8 cellular contexts compared by ENCODE assay signal in the genomic region with DNA sequence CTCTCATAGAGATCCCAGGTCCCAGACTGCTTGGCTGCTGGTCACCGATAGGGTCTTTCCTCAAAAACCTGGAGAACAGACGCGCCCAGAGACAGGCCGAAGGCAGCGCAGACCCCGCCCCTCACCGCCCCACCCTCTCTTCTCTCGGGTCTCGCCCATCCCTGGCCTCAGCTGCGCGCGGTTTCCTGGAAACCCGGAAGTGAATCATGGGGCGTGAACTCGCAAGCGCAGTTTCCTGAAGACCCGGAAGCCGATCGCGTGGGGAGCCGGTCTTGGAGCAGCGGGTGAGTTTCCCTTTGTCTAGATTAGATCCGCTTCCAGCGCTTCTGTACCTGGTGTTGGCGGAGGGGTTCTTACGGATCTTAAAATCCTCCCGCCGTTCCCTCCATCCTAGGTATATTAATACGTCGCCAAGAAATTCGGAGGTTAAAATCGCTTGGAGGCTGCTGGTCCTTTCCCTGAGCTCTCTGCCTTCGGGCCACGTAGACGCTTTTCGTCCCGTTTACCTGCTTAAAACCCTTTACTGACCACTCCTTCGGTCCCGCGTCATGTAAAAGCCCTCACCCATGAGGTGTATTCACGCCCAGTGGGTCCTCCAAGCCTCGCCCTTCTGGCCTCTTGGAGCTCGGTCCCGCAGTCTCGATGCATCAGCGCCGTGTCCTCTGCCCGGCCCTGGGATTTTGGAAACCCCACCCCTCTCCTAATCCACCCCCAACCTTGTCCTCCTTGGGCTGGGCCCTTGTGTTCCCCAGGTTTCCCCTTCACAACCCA. TPM values are rescaled to one million over a fixed set of nuclear protein-coding genes. Genes with fewer than 3 reads are reported as not detected.
DNase-seq lines count a peak whose midpoint lies in the region; ATAC-seq, FAIRE-seq and TF ChIP-seq lines count a peak whose summit lies in the region.

A gene (plus strand): TSS at position 230 of the 771 bp plus-strand sequence. CDS start 48,293 bp downstream, outside the sequence.

- no peak for FAIRE-seq in kidney (lab: Jason Lieb, UNC)

- DNase-seq in HL-60 (ENCODE audit: low read depth in 1 of 2, low spot score in 1 of 2) (peak; percentile 62 to 91), kidney (peak; percentile 93), NCI-H128 (lab: John Stamatoyannopoulos, UW; ENCODE audit: unreplicated experiment) (no peak), NCI-H69 (lab: John Stamatoyannopoulos, UW) (no peak)
- DNase-seq in activated CD4-positive, alpha-beta T cell treated with anti-CD3 and anti-CD28 coated beads for 1 hour = peak; percentile 40
- peak; percentile 52 for DNase-seq in central memory CD4-positive, alpha-beta T cell
- peak; percentile 20 to 57 (median 37) for DNase-seq in stimulated activated CD4-positive, alpha-beta T cell treated with anti-CD3 and anti-CD28 coated beads, Interleukin-1b, Interleukin-23, amount 100 ng/mL, for 24 hours (ENCODE audit: low read depth in 4 of 4, low spot score in 1 of 4)

- intact Hi-C loops in kidney (cut with DNase I) = no loop called here

- peak within 1 kb of the TSS; percentile 39 for H3K4me3 ChIP-seq in HL-60 (replicated peaks; ENCODE audit: insufficient read depth, low read length)
- H3K4me3 ChIP-seq in kidney (ENCODE audit: low read length in 2 of 2) = peak within 1 kb of the TSS; percentile 74 to 94

- peaks cover 13 to 59% of the 10 kb centered on the region in 2 donors for H3K9me3 ChIP-seq in kidney (ENCODE audit: control insufficient read depth in 1 of 2, low read length in 2 of 2)

- peaks cover 0 to 4% of the 10 kb centered on the region in 2 donors for H3K4me1 ChIP-seq in kidney (ENCODE audit: control insufficient read depth in 1 of 2, insufficient read depth in 1 of 2, low read depth in 1 of 2, low read length in 2 of 2)

- H3K27ac ChIP-seq in HL-60 (replicated peaks) = peak within 1 kb of the TSS; percentile 41
- no peak within 1 kb of the TSS for H3K27ac ChIP-seq in kidney (ENCODE audit: low read depth in 2 of 2, low read length in 2 of 2)

- peak within 1 kb of the TSS in 1 of 2 donors; percentile 7 for H3K9ac ChIP-seq in kidney (ENCODE audit: low read length in 2 of 2)

- H3K27me3 ChIP-seq in HL-60 (ENCODE audit: insufficient read depth, poor library complexity, severe bottlenecking) = no peaks in the 10 kb centered on the region

- ATAC-seq in HG03196 (IDR thresholded peaks at IDR 0.05; ENCODE audit: unreplicated experiment) = no peak

- H3K36me3 ChIP-seq in kidney (ENCODE audit: control insufficient read depth in 1 of 2, insufficient read depth in 2 of 2, low read length in 2 of 2) = peaks cover 4 to 20% of the 10 kb centered on the region in 2 donors

- TF ChIP-seq CTCF in HL-60 (IDR thresholded peaks at IDR 0.05; ENCODE audit: insufficient read depth, low read length) = no peak
- no peak for TF ChIP-seq CTCF in kidney (IDR thresholded peaks at IDR 0.05; ENCODE audit: borderline replicate concordance, extremely low read depth, insufficient read depth)

RNA-seq across cellular contexts. Expression of the gene that starts here (rescaled TPM):
- 3.7 TPM for total RNA-seq in kidney
- polyA plus RNA-seq in kidney (ENCODE audit: insufficient read depth, low read depth, low replicate concordance) = 0.69 TPM

Comparison
In these comparisons a context has a peak if more than half of its experiments do, and no peak if none do; other contexts are left out.
1. DNase-seq: peak in HL-60 (2 of 2), activated CD4-positive, alpha-beta T cell treated with anti-CD3 and anti-CD28 coated beads for 1 hour (single experiment), central memory CD4-positive, alpha-beta T cell (single experiment), kidney (single experiment) and stimulated activated CD4-positive, alpha-beta T cell treated with anti-CD3 and anti-CD28 coated beads, Interleukin-1b, Interleukin-23, amount 100 ng/mL, for 24 hours (4 of 4); none in NCI-H128 (single experiment) and NCI-H69 (single experiment).